26 cellular contexts compared by ENCODE assay signal in the genomic region with DNA sequence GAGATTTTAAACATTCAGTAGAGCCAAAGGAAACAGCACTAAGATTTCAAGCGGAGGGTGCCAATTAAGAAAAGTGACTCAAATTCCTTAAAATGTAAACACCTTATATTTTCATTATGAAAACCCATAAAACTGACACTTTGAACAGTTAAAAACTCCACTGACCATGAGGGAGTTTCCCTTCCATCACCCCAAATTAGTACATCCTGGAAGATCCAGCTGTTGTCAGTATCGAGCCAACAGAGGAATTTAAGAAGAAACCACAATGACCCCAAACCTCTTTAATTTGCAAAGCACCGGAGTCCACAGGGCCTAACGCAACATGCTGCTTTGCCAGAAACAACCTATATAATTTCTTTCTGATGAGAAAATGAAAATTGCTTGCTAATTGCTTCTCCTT. TPM values are rescaled to one million over a fixed set of nuclear protein-coding genes. Genes with fewer than 3 reads are reported as not detected.
DNase-seq lines count a peak whose midpoint lies in the region; ATAC-seq and TF ChIP-seq lines count a peak whose summit lies in the region.
"Had no signal": no experiment of that assay in that cellular context is flagged by ENCODE, and none has a peak within 500 bp of the region (broad histone marks: within the 10 kb centered on the region; RNA-seq: fewer than 3 reads in every experiment).

No MANE protein-coding gene starts in this region.

- ATAC-seq in HG02970 (IDR thresholded peaks at IDR 0.05; ENCODE audit: low FRiP score, unreplicated experiment) (no peak), HG02973 (IDR thresholded peaks at IDR 0.05; ENCODE audit: unreplicated experiment) (no peak)
- ATAC-seq: activated T-helper 17 cell treated with anti-CD3 and anti-CD28 coated beads, Interleukin-2, amount 50 U/mL, for 72 hours; body of pancreas; right cardiac atrium had no signal

- no peak for TF ChIP-seq CTCF in fibroblast of mammary gland (conservative IDR thresholded peaks at IDR 0.05; ENCODE audit: control insufficient read depth, insufficient read depth, low read depth, low read length)

- H3K4me3 ChIP-seq in fibroblast of mammary gland (ENCODE audit: control insufficient read depth, low read depth, low read length): no peak overlapping the region
- H3K4me3 ChIP-seq: adrenal gland, body of pancreas, left ventricle myocardium inferior, spleen, tibial artery had no signal

- DNase-seq in A172 (ENCODE audit: low spot score) (peak; percentile 15), H4 (ENCODE audit: low spot score) (peak; percentile 13), RPMI8226 (peak; percentile 59), fibroblast of mammary gland (ENCODE audit: low read depth) (peak; percentile 73), SHP77 (lab: John Stamatoyannopoulos, UW) (no peak), cortex of kidney (lab: John Stamatoyannopoulos, UW) (no peak)
- DNase-seq: activated CD4-positive, alpha-beta memory T cell treated with anti-CD3 and anti-CD28 coated beads, Interleukin-2, amount 10 ng/mL, durations not matched to agents 7 days and 5 days; activated naive CD4-positive, alpha-beta T cell treated with anti-CD3 and anti-CD28 coated beads, Interleukin-2, amount 10 ng/mL, durations not matched to agents 7 days and 5 days; adrenal gland; body of pancreas; dermis blood vessel endothelial cell; DMS153; H9; left ventricle myocardium inferior; NCI-H2081; NCI-H526 treated with DMSO at 0.1 percent for 48 hours; NK-92 treated with Interleukin-12 subunit alpha and Interleukin-12 subunit beta, amount 100 ng/mL, for 24 hours; right cardiac atrium; SHP77 treated with DMSO at 0.1 percent for 48 hours; spleen; stimulated activated CD8-positive, alpha-beta memory T cell treated with anti-CD3 and anti-CD28 coated beads, Interleukin-4, amount 100 ng/mL, for 48 hours; T-helper 2 cell; tibial artery had no signal

RNA-seq across cellular contexts. Expression of a gene that starts 41.3 kb away (rescaled TPM):
- 0.36 TPM in 1 of 2 replicates, not detected in the other for total RNA-seq in A172 (2014; rRNA removed; shearing (Covaris generic))
- total RNA-seq in H4 (2014; rRNA removed; shearing (Covaris generic)): 1.5 and 1.8 TPM in 2 replicates

Comparison
In these comparisons a context has a peak if more than half of its experiments do, and no peak if none do; other contexts are left out.
1. DNase-seq: peak in A172 (single experiment), H4 (single experiment), RPMI8226 (single experiment) and fibroblast of mammary gland (single experiment); none in SHP77 (0 of 2) and cortex of kidney (single experiment).